Comparison of ENCODE assay signal across 14 cellular contexts in genomic region chr2:23411752-23412431, GRCh38. TPM values are rescaled to one million over a fixed set of nuclear protein-coding genes. Genes with fewer than 3 reads are reported as not detected.
DNase-seq lines count a peak whose midpoint lies in the region; ATAC-seq and TF ChIP-seq lines count a peak whose summit lies in the region.
"Had no signal": no experiment of that assay in that cellular context is flagged by ENCODE, and none has a peak within 500 bp of the region (broad histone marks: within the 10 kb centered on the region; RNA-seq: fewer than 3 reads in every experiment).

No MANE protein-coding gene starts in this region.

- peaks cover 59% of the 10 kb centered on the region for H3K79me2 ChIP-seq in GM23248 (ENCODE audit: insufficient read depth)
- H3K79me2 ChIP-seq in smooth muscle cell (ENCODE audit: low read depth), result peaks cover 10% of the 10 kb centered on the region

- H3K9me2 ChIP-seq in GM23248 (ENCODE audit: insufficient read depth), result no peaks in the 10 kb centered on the region

- peak; percentile 90 for ATAC-seq in foreskin keratinocyte
- no peak for ATAC-seq in T-cell (replicated peaks in 1 of 4)

- H3K27ac Mint-ChIP-seq in T-cell, result no peak overlapping the region
- no peak overlapping the region for H3K27ac Mint-ChIP-seq in activated CD4-positive, alpha-beta memory T cell treated with anti-CD3 and anti-CD28 coated beads for 36 hours

- no peaks in the 10 kb centered on the region for H3K4me1 Mint-ChIP-seq in T-cell
- H3K4me1 Mint-ChIP-seq in activated CD4-positive, alpha-beta memory T cell treated with anti-CD3 and anti-CD28 coated beads for 36 hours (ENCODE audit: low read depth), result no peaks in the 10 kb centered on the region

- H3K9ac ChIP-seq in GM23248 (peak overlapping the region; percentile 53), adipocyte (ENCODE audit: low read length) (peak overlapping the region; percentile 60), smooth muscle cell (ENCODE audit: low read depth) (no peak overlapping the region)

- H3K27me3 Mint-ChIP-seq in T-cell, result peaks cover 4 to 6% of the 10 kb centered on the region in 2 donors
- H3K27me3 Mint-ChIP-seq in activated CD4-positive, alpha-beta memory T cell treated with anti-CD3 and anti-CD28 coated beads for 36 hours, result peaks cover 2% of the 10 kb centered on the region

- H3K4me2 ChIP-seq in GM23248 (ENCODE audit: unreplicated experiment) (peak overlapping the region; percentile 65), smooth muscle cell (peak overlapping the region; percentile 22)

- DNase-seq in GM23248 (peak; percentile 96), adipocyte (ENCODE audit: low read depth) (peak; percentile 90), foreskin keratinocyte (peak; percentile 95 to 98), smooth muscle cell (lab: John Stamatoyannopoulos, UW; ENCODE audit: unreplicated experiment) (no peak), caudate nucleus (lab: John Stamatoyannopoulos, UW) (no peak), T-cell (no peak)
- DNase-seq in stimulated activated CD8-positive, alpha-beta memory T cell treated with anti-CD3 and anti-CD28 coated beads, Interleukin-4, amount 100 ng/mL, for 48 hours, result no peak
- DNase-seq in activated CD4-positive, alpha-beta memory T cell treated with anti-CD3 and anti-CD28 coated beads for 36 hours, result no peak
- DNase-seq: amygdala; DMS 273 treated with DMSO at 0.1 percent for 48 hours; mesendoderm; NCI-H1436 treated with DMSO at 0.1 percent for 48 hours; NK-92 treated with Interleukin-12 subunit alpha and Interleukin-12 subunit beta, amount 100 ng/mL, for 24 hours had no signal

- H3K27ac ChIP-seq in GM23248 (peak overlapping the region; percentile 94), foreskin keratinocyte (no peak overlapping the region), smooth muscle cell (ENCODE audit: low read depth) (peak overlapping the region; percentile 75), caudate nucleus (ENCODE audit: low read depth, low read length) (no peak overlapping the region)
- H3K27ac ChIP-seq: prostate gland had no signal

- H3K36me3 ChIP-seq in GM23248 (ENCODE audit: low read depth), result no peaks in the 10 kb centered on the region
- no peaks in the 10 kb centered on the region for H3K36me3 ChIP-seq in adipocyte (ENCODE audit: control insufficient read depth, insufficient read depth, low read length, severe bottlenecking)
- H3K36me3 ChIP-seq in smooth muscle cell (ENCODE audit: low read depth), result no peaks in the 10 kb centered on the region
- H3K36me3 ChIP-seq: prostate gland had no signal

- H3K4me1 ChIP-seq in GM23248 (ENCODE audit: insufficient read depth), result peaks cover 33% of the 10 kb centered on the region
- peaks cover 57% of the 10 kb centered on the region for H3K4me1 ChIP-seq in adipocyte (ENCODE audit: control insufficient read depth, insufficient read depth, low read length)
- H3K4me1 ChIP-seq in foreskin keratinocyte, result peaks cover 10% of the 10 kb centered on the region
- H3K4me1 ChIP-seq in smooth muscle cell (ENCODE audit: low read depth), result peaks cover 12% of the 10 kb centered on the region
- H3K4me1 ChIP-seq: prostate gland had no signal

- CTCF ChIA-PET in T-cell (lab: Charles Lee), result no interaction called here
- CTCF ChIA-PET in activated CD4-positive, alpha-beta memory T cell treated with anti-CD3 and anti-CD28 coated beads for 36 hours (lab: Charles Lee), result no interaction called here

- POLR2A ChIA-PET in T-cell (lab: Charles Lee), result no interaction called here
- POLR2A ChIA-PET in activated CD4-positive, alpha-beta memory T cell treated with anti-CD3 and anti-CD28 coated beads for 36 hours (lab: Charles Lee), result no interaction called here

- no peaks in the 10 kb centered on the region for H3K9me3 Mint-ChIP-seq in T-cell
- H3K9me3 Mint-ChIP-seq in activated CD4-positive, alpha-beta memory T cell treated with anti-CD3 and anti-CD28 coated beads for 36 hours, result no peaks in the 10 kb centered on the region

- no peaks in the 10 kb centered on the region for H4K20me1 ChIP-seq in GM23248 (ENCODE audit: insufficient read depth)
- H4K20me1 ChIP-seq in smooth muscle cell (ENCODE audit: low read depth), result no peaks in the 10 kb centered on the region

- no peak overlapping the region for H3K4me3 Mint-ChIP-seq in T-cell
- H3K4me3 Mint-ChIP-seq in activated CD4-positive, alpha-beta memory T cell treated with anti-CD3 and anti-CD28 coated beads for 36 hours, result no peak overlapping the region

- H3K36me3 Mint-ChIP-seq in T-cell, result no peaks in the 10 kb centered on the region
- H3K36me3 Mint-ChIP-seq in activated CD4-positive, alpha-beta memory T cell treated with anti-CD3 and anti-CD28 coated beads for 36 hours, result no peaks in the 10 kb centered on the region

- H3K9me3 ChIP-seq in GM23248 (ENCODE audit: low read depth) (no peaks in the 10 kb centered on the region), adipocyte (ENCODE audit: control insufficient read depth, low read length) (no peaks in the 10 kb centered on the region), smooth muscle cell (replicated peaks; ENCODE audit: low read depth) (no peaks in the 10 kb centered on the region)
- H3K9me3 ChIP-seq: prostate gland had no signal

- TF ChIP-seq CTCF in foreskin keratinocyte (conservative IDR thresholded peaks at IDR 0.05) (no peak), smooth muscle cell (IDR thresholded peaks at IDR 0.05; ENCODE audit: borderline replicate concordance, insufficient read depth, poor library complexity, severe bottlenecking) (no peak)

- in situ Hi-C loops in GM23248 (cut with MboI), result no loop called here

- intact Hi-C loops in activated CD4-positive, alpha-beta memory T cell treated with anti-CD3 and anti-CD28 coated beads for 36 hours (cut with micrococcal nuclease), result no loop called here

- H2AFZ ChIP-seq in GM23248, result no peak overlapping the region
- H2AFZ ChIP-seq in smooth muscle cell (ENCODE audit: low read depth), result no peak overlapping the region

- H3F3A ChIP-seq in GM23248 (ENCODE audit: insufficient read depth) (peaks cover 29% of the 10 kb centered on the region), smooth muscle cell (ENCODE audit: low read depth) (peaks cover 2% of the 10 kb centered on the region)

- 28 to 35% methylated on average over 7 to 9 of the region's 9 CpGs for WGBS in GM23248 (ENCODE audit: low coverage in 1 of 2, low lambda C conversion rate in 2 of 2, missing lambda C conversion rate in 2 of 2), 2 experiments
- 60% methylated on average over 9 of the region's 9 CpGs for WGBS in smooth muscle cell (ENCODE audit: low lambda C conversion rate)

- H3K4me3 ChIP-seq in GM23248 (0 out of 2 replicates have a peak overlapping the region, but pooled peaks have one; percentile 9), adipocyte (ENCODE audit: low read length) (peak overlapping the region; percentile 65), smooth muscle cell (no peak overlapping the region)
- H3K4me3 ChIP-seq: prostate gland had no signal

- H3K27me3 ChIP-seq in GM23248 (replicated peaks; ENCODE audit: insufficient read depth) (no peaks in the 10 kb centered on the region), adipocyte (replicated peaks; ENCODE audit: control insufficient read depth, insufficient read depth, low read length) (no peaks in the 10 kb centered on the region), foreskin keratinocyte (no peaks in the 10 kb centered on the region), smooth muscle cell (ENCODE audit: low read depth) (no peaks in the 10 kb centered on the region)

RNA-seq across cellular contexts. Expression of gene KLHL29, which starts 26.9 kb away (rescaled TPM):
- total RNA-seq in GM23248 (2014; rRNA removed; shearing (Covaris generic)), result 4.7 and 6.4 TPM in 2 replicates
- polyA plus RNA-seq in GM23248 (2016; fragmentation: Nextera tagmentation; extraction: Ambion mirVana) (1.7 and 1.9 TPM in 2 replicates), foreskin keratinocyte (2.5 and 3.0 TPM in 2 replicates), smooth muscle cell (5.0 and 6.6 TPM in 2 replicates)
- total RNA-seq in foreskin keratinocyte (6.3 and 6.4 TPM in 2 replicates), smooth muscle cell (3.1 and 3.4 TPM in 2 replicates), T-cell (1 to 10 TPM; 1.8 to 6.6 (median 2.5) TPM)
- under 1 TPM; 0.88 to 0.99 TPM for total RNA-seq in activated CD4-positive, alpha-beta memory T cell treated with anti-CD3 and anti-CD28 coated beads for 36 hours

Comparison
In these comparisons a context has a peak if more than half of its experiments do, and no peak if none do; other contexts are left out.
1. DNase-seq: peak in GM23248 (single experiment), adipocyte (single experiment) and foreskin keratinocyte (2 of 2); none in smooth muscle cell (single experiment), caudate nucleus (0 of 61), stimulated activated CD8-positive, alpha-beta memory T cell treated with anti-CD3 and anti-CD28 coated beads, Interleukin-4, amount 100 ng/mL, for 48 hours (single experiment), T-cell (0 of 34) and activated CD4-positive, alpha-beta memory T cell treated with anti-CD3 and anti-CD28 coated beads for 36 hours (single experiment).
2. H3K27ac ChIP-seq: peak in GM23248 (single experiment) and smooth muscle cell (single experiment); none in foreskin keratinocyte (single experiment) and caudate nucleus (single experiment).